In the genomic region with DNA sequence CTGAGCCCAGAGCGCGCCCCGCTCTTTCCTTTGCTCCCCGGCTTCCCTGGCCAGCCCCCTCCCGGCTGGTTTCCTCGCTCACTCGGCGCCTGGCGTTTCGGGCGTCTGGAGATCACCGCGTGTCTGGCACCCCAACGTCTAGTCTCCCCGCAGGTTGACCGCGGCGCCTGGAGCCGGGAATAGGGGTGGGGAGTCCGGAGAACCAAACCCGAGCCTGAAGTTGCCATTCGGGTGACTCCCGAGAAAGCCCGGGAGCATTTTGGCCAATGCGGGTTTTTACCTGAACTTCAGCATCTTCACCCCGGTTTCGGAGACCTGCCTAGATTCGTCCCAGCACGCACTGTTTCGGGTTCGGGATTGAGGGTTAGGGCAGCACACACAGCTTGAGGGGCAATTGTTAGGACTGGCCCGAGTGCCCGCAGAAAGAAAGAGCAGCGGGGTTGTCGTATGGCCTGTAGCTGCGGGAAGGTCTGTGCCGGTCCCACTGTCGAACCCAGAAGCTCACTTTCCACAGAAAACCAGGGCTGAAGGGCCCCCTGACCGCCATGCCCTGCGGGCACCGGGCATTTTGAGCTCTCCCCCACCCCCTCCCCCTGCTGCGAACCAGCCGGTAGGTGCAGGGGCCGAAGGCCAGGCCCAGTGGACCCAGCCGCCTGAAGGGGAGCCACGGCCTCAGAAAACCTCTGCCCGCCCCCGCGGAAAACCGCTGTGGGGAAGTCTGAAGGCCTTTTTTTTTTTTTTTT, we compare ENCODE assay signal across 7 cellular contexts. TPM values are rescaled to one million over a fixed set of nuclear protein-coding genes. Genes with fewer than 3 reads are reported as not detected.
DNase-seq lines count a peak whose midpoint lies in the region; ATAC-seq and TF ChIP-seq lines count a peak whose summit lies in the region.

No MANE protein-coding gene starts in this region.

- no peak overlapping the region for H2AFZ ChIP-seq in OCI-LY3 (ENCODE audit: low read depth, low read length)

- peak overlapping the region; percentile 95 for H3K4me3 ChIP-seq in OCI-LY3 (ENCODE audit: low read length)
- peak overlapping the region; percentile 74 to 99 (median 94) for H3K4me3 ChIP-seq in stomach

- peaks cover 36% of the 10 kb centered on the region for H3K4me1 Mint-ChIP-seq in activated naive CD8-positive, alpha-beta T cell treated with anti-CD3 and anti-CD28 coated beads, Interleukin-2, amount 50 U/mL, for 24 hours
- peaks cover 25% of the 10 kb centered on the region for H3K4me1 Mint-ChIP-seq in memory B cell

- H3K27ac ChIP-seq in OCI-LY3 (ENCODE audit: low read length) (no peak overlapping the region), stomach (peak overlapping the region; percentile 81 to 94 (median 88))

- H3K27ac Mint-ChIP-seq in activated naive CD8-positive, alpha-beta T cell treated with anti-CD3 and anti-CD28 coated beads, Interleukin-2, amount 50 U/mL, for 24 hours, result peak overlapping the region; percentile 59
- H3K27ac Mint-ChIP-seq in memory B cell, result no peak overlapping the region

- peaks cover 6% of the 10 kb centered on the region; the same call in 1 of the 2 replicates for H3K27me3 ChIP-seq in OCI-LY3 (ENCODE audit: low read depth, low read length)
- H3K27me3 ChIP-seq in stomach, result peaks cover 0 to 44% (median 7%) of the 10 kb centered on the region in 3 donors

- peaks cover 16% of the 10 kb centered on the region for H3K36me3 Mint-ChIP-seq in activated naive CD8-positive, alpha-beta T cell treated with anti-CD3 and anti-CD28 coated beads, Interleukin-2, amount 50 U/mL, for 24 hours (ENCODE audit: low read depth)
- peaks cover 5% of the 10 kb centered on the region for H3K36me3 Mint-ChIP-seq in memory B cell

- intact Hi-C loops in stomach (cut with DNase I; ENCODE audit: low total_unique reads), result no loop called here

- peaks cover 30% of the 10 kb centered on the region for H3K36me3 ChIP-seq in OCI-LY3 (replicated peaks; ENCODE audit: low read depth, low read length)
- H3K36me3 ChIP-seq in stomach, result peaks cover 0 to 23% (median 17%) of the 10 kb centered on the region in 4 donors

- ATAC-seq in activated naive CD8-positive, alpha-beta T cell treated with anti-CD3 and anti-CD28 coated beads, Interleukin-2, amount 50 U/mL, for 24 hours, result no peak
- no peak for ATAC-seq in memory B cell (ENCODE audit: low read depth)
- no peak for ATAC-seq in HG02981 (IDR thresholded peaks at IDR 0.05; ENCODE audit: unreplicated experiment)
- no peak for ATAC-seq in HG03442 (IDR thresholded peaks at IDR 0.05; ENCODE audit: unreplicated experiment)

- H3K27me3 Mint-ChIP-seq in activated naive CD8-positive, alpha-beta T cell treated with anti-CD3 and anti-CD28 coated beads, Interleukin-2, amount 50 U/mL, for 24 hours, result peaks cover 41% of the 10 kb centered on the region
- H3K27me3 Mint-ChIP-seq in memory B cell, result no peaks in the 10 kb centered on the region

- TF ChIP-seq EP300 in stomach (IDR thresholded peaks at IDR 0.05), result no peak

- H4K20me1 ChIP-seq in OCI-LY3 (ENCODE audit: insufficient read depth, low read length), result peaks cover 55% of the 10 kb centered on the region

- H3K9me3 ChIP-seq in OCI-LY3 (ENCODE audit: insufficient read depth, low read length) (no peaks in the 10 kb centered on the region), stomach (no peaks in the 10 kb centered on the region)

- peak; percentile 75 for DNase-seq in activated naive CD8-positive, alpha-beta T cell treated with anti-CD3 and anti-CD28 coated beads, Interleukin-2, amount 50 U/mL, for 24 hours
- DNase-seq in memory B cell (ENCODE audit: low spot score in 2 of 2) (peak; percentile 18 to 37), stomach (no peak), NCI-H2196 treated with DMSO at 0.1 percent for 48 hours (lab: John Stamatoyannopoulos, UW; ENCODE audit: unreplicated experiment) (no peak)

- H3K4me2 ChIP-seq in OCI-LY3 (ENCODE audit: low read length), result peak overlapping the region; percentile 95

- 13 to 36% (median 20%) methylated on average over 22 to 50 of the region's 50 CpGs for WGBS in stomach, 5 donors

- peak overlapping the region; percentile 82; the same call in 1 of the 2 replicates for H3K9ac ChIP-seq in OCI-LY3 (ENCODE audit: low read length)

- H3K79me2 ChIP-seq in OCI-LY3 (ENCODE audit: low read length), result peaks cover 82% of the 10 kb centered on the region

- peaks cover 23% of the 10 kb centered on the region for H3K4me1 ChIP-seq in OCI-LY3 (ENCODE audit: low read length)
- H3K4me1 ChIP-seq in stomach, result peaks cover 48 to 89% (median 82%) of the 10 kb centered on the region in 4 donors

- H3K4me3 Mint-ChIP-seq in activated naive CD8-positive, alpha-beta T cell treated with anti-CD3 and anti-CD28 coated beads, Interleukin-2, amount 50 U/mL, for 24 hours, result peak overlapping the region; percentile 91
- peak overlapping the region; percentile 92 for H3K4me3 Mint-ChIP-seq in memory B cell

- H3K9me3 Mint-ChIP-seq in activated naive CD8-positive, alpha-beta T cell treated with anti-CD3 and anti-CD28 coated beads, Interleukin-2, amount 50 U/mL, for 24 hours, result no peaks in the 10 kb centered on the region
- H3K9me3 Mint-ChIP-seq in memory B cell, result no peaks in the 10 kb centered on the region

- TF ChIP-seq POLR2A in stomach (IDR thresholded peaks at IDR 0.05), result no peak

- no peak for TF ChIP-seq CTCF in OCI-LY3 (IDR thresholded peaks at IDR 0.05; ENCODE audit: low read depth, low read length)
- no peak for TF ChIP-seq CTCF in stomach (IDR thresholded peaks at IDR 0.05)

RNA-seq across cellular contexts. Expression of a gene that starts 2.1 kb away (rescaled TPM):
- total RNA-seq in stomach, result 10 to 100 TPM in 4 of 5 donors, 1 to 10 TPM in 1; 7.9 to 70.4 (median 40.3) TPM
- polyA plus RNA-seq in stomach, result 10 to 100 TPM; 14.3 to 33.7 (median 27.6) TPM

Comparison
In these comparisons a context has a peak if more than half of its experiments do, and no peak if none do; other contexts are left out.
1. DNase-seq: peak in activated naive CD8-positive, alpha-beta T cell treated with anti-CD3 and anti-CD28 coated beads, Interleukin-2, amount 50 U/mL, for 24 hours (single experiment) and memory B cell (2 of 2); none in stomach (single experiment) and NCI-H2196 treated with DMSO at 0.1 percent for 48 hours (single experiment).